In the genomic region with DNA sequence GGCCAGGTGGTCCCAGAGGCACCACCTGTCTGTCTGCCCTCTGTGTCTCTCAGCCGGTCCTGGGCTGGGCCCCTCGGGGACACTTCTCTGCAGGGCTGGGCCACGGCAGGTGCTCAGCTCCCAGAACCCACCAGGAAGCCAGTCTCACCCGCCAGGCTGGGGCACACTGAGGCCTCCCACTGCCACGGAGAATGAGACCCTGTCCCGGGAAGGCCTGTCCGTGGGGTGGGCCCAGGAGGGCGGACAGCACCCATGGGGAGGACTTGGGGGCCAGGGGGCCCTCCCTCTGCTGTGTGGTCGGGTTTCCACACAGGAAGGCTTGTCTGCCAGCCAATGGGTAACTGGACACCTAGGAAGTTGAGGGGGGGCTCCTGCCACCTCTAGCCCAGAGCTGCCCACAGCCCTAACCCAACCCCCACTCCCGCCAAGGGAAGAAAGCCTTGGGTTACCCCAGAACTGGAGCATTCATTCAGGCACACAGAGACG, we compare ENCODE assay signal across 11 cellular contexts. TPM values are rescaled to one million over a fixed set of nuclear protein-coding genes. Genes with fewer than 3 reads are reported as not detected.
DNase-seq lines count a peak whose midpoint lies in the region; ATAC-seq, FAIRE-seq and TF ChIP-seq lines count a peak whose summit lies in the region.
"Had no signal": no experiment of that assay in that cellular context is flagged by ENCODE, and none has a peak within 500 bp of the region (broad histone marks: within the 10 kb centered on the region; RNA-seq: fewer than 3 reads in every experiment).

No MANE protein-coding gene starts in this region.

- H3K27me3 ChIP-seq in GM06990 (replicated peaks; ENCODE audit: control insufficient read depth, insufficient read depth, low read length) (no peaks in the 10 kb centered on the region; the same call in 1 of the 2 replicates), Karpas-422 (ENCODE audit: low read length) (no peaks in the 10 kb centered on the region), K562 (ENCODE audit: control insufficient read depth in 2 of 2, insufficient read depth in 2 of 2, low read length in 2 of 2) (no peaks in the 10 kb centered on the region), rectal smooth muscle tissue (ENCODE audit: control insufficient read depth, insufficient read depth, low read length) (peaks cover 19% of the 10 kb centered on the region), PC-3 (ENCODE audit: low read length) (no peaks in the 10 kb centered on the region)

- BruUV-seq in K562 (replicated peaks; lab: Mats Ljungman, UMichigan) (no TSS peak), PC-3 (replicated peaks; lab: Mats Ljungman, UMichigan) (no TSS peak)

- WGBS in K562 (ENCODE audit: insufficient coverage, low coverage, missing lambda C conversion rate) = 47% methylated on average over 5 of the region's 11 CpGs

- no peak for FAIRE-seq in K562 (lab: Jason Lieb, UNC)
- FAIRE-seq: colon had no signal

- H3K36me3 ChIP-seq in GM06990 (ENCODE audit: control insufficient read depth, insufficient read depth, low read length) (peaks cover under 1% of the 10 kb centered on the region), Karpas-422 (ENCODE audit: insufficient read depth, low read length) (peaks cover 4% of the 10 kb centered on the region), K562 (ENCODE audit: control insufficient read depth, insufficient read depth, low read length) (peaks cover 8% of the 10 kb centered on the region; the same call in 1 of the 3 replicates), rectal smooth muscle tissue (ENCODE audit: control insufficient read depth, insufficient read depth, low read length) (no peaks in the 10 kb centered on the region), PC-3 (ENCODE audit: low read depth, low read length) (peaks cover 4% of the 10 kb centered on the region)

- CTCF ChIA-PET in K562 (lab: Yijun Ruan, JAX; ENCODE audit: low intra/inter-chr PET ratio) = interaction anchor here (0.8 to 1.6 kb wide), 4 partner anchors 19 to 190 kb away, joined by 3 to 7 read pairs (median 4); a partner anchor contains a TSS
- CTCF ChIA-PET in PC-3 (lab: Charles Lee) = interaction anchor here (0.5 to 1.0 kb wide), 5 partner anchors 10 to 166 kb away, joined by 3 to 8 read pairs (median 4); a partner anchor contains a TSS

- H3K4me1 ChIP-seq in Karpas-422 (ENCODE audit: low read length) = peaks cover 55% of the 10 kb centered on the region
- H3K4me1 ChIP-seq in K562 (replicated peaks in 1 of 2; ENCODE audit: control insufficient read depth in 2 of 2, insufficient read depth in 2 of 2, low read length in 2 of 2) = peaks cover 16 to 91% of the 10 kb centered on the region in 2 experiments
- H3K4me1 ChIP-seq in rectal smooth muscle tissue (ENCODE audit: control insufficient read depth, insufficient read depth, low read length) = peaks cover 11% of the 10 kb centered on the region
- peaks cover 22% of the 10 kb centered on the region for H3K4me1 ChIP-seq in PC-3 (ENCODE audit: insufficient read depth, low read length)

- H3K4me3 ChIP-seq in GM06990 (replicated peaks; ENCODE audit: low read depth, low read length) (peak overlapping the region; percentile 31; the same call in 1 of the 2 replicates), Karpas-422 (ENCODE audit: low read length) (peak overlapping the region; percentile 30; the same call in 1 of the 2 replicates), K562 (no peak overlapping the region), rectal smooth muscle tissue (ENCODE audit: low read length) (peak overlapping the region; percentile 41), PC-3 (ENCODE audit: low read length) (no peak overlapping the region)
- H3K4me3 ChIP-seq: PC-9 had no signal

- H3K79me2 ChIP-seq in Karpas-422 (ENCODE audit: low read length) (0 out of 2 replicates have a peak, but pooled peaks cover 4% of the 10 kb centered on the region), K562 (ENCODE audit: control insufficient read depth, insufficient read depth, low read length) (peaks cover 35% of the 10 kb centered on the region), PC-3 (ENCODE audit: low read length) (peaks cover 30% of the 10 kb centered on the region)

- no peak for ATAC-seq in K562
- no peak for ATAC-seq in PC-3
- no peak for ATAC-seq in activated CD4-positive, CD25-positive, alpha-beta regulatory T cell treated with anti-CD3 and anti-CD28 coated beads, Interleukin-2, amount 50 U/mL, for 24 hours

- H3K9me3 ChIP-seq in Karpas-422 (ENCODE audit: low read length) (no peaks in the 10 kb centered on the region), K562 (replicated peaks; ENCODE audit: control insufficient read depth, insufficient read depth, low read depth, low read length) (no peaks in the 10 kb centered on the region), PC-3 (ENCODE audit: low read length) (no peaks in the 10 kb centered on the region)
- H3K9me3 ChIP-seq: gastroesophageal sphincter had no signal

- TF ChIP-seq CTCF in GM06990 (IDR thresholded peaks at IDR 0.05; ENCODE audit: insufficient read depth, low read length, poor library complexity, severe bottlenecking) = no peak
- no peak for TF ChIP-seq CTCF in K562 (IDR thresholded peaks at IDR 0.05 in 2 of 3, conservative IDR thresholded peaks at IDR 0.05 in 1 of 3; ENCODE audit: insufficient read depth in 2 of 3, low read depth in 1 of 3, low read length in 3 of 3)
- TF ChIP-seq CTCF in PC-3 (conservative IDR thresholded peaks at IDR 0.05; ENCODE audit: low read depth, low read length) = no peak

- no peak for DNase-seq in GM06990 (ENCODE audit: extremely low read depth, insufficient read length)
- DNase-seq in Karpas-422 = no peak
- DNase-seq in K562 (ENCODE audit: extremely low read depth in 1 of 4, low spot score in 3 of 4) = no peak
- no peak for DNase-seq in 8988T
- DNase-seq in PC-3 = no peak

- H3K9me1 ChIP-seq in K562 (ENCODE audit: control insufficient read depth, insufficient read depth, low read length) = peaks cover 5% of the 10 kb centered on the region

- no peak for TF ChIP-seq EP300 in K562 (IDR thresholded peaks at IDR 0.05; ENCODE audit: low read length)

- H3K9ac ChIP-seq in Karpas-422 (ENCODE audit: low read length) (peak overlapping the region; percentile 36), K562 (ENCODE audit: insufficient read depth in 1 of 2, low read depth in 2 of 2, low read length in 2 of 2) (peak overlapping the region; percentile 10 to 88; a peak in 3 of 4 replicates), rectal smooth muscle tissue (ENCODE audit: low read length) (no peak overlapping the region), PC-3 (ENCODE audit: low read length) (no peak overlapping the region)

- POLR2A ChIA-PET in K562 (lab: Yijun Ruan, JAX) (interaction anchor here (0.6 to 1.3 kb wide), 6 partner anchors 41 to 232 kb away, joined by 3 to 5 read pairs (median 4); a partner anchor contains a TSS), PC-3 (lab: Charles Lee; ENCODE audit: unreplicated experiment) (no interaction called here)

- H3K27ac ChIP-seq in Karpas-422 (ENCODE audit: low read length) (no peak overlapping the region), K562 (ENCODE audit: extremely low read depth, low read depth, low read length) (no peak overlapping the region; the same call in 2 of the 3 replicates), rectal smooth muscle tissue (ENCODE audit: low read depth, low read length) (no peak overlapping the region), PC-3 (ENCODE audit: low read length) (no peak overlapping the region)
- H3K27ac ChIP-seq: PC-9 had no signal

- intact Hi-C loops in K562 (cut with micrococcal nuclease) = no loop called here
- intact Hi-C loops in PC-3 (cut with micrococcal nuclease) = no loop called here

- H2AFZ ChIP-seq in Karpas-422 (ENCODE audit: low read length) (no peak overlapping the region), K562 (ENCODE audit: low read depth, low read length) (no peak overlapping the region), PC-3 (ENCODE audit: low read length) (no peak overlapping the region)
- H2AFZ ChIP-seq: PC-9 had no signal

- peak overlapping the region; percentile 52 for H3K4me2 ChIP-seq in Karpas-422 (ENCODE audit: low read depth, low read length, poor library complexity, severe bottlenecking)
- H3K4me2 ChIP-seq in K562 (ENCODE audit: insufficient read depth, low read length) = no peak overlapping the region; the same call in 1 of the 2 replicates
- H3K4me2 ChIP-seq in PC-3 (ENCODE audit: low read length) = no peak overlapping the region

- no peaks in the 10 kb centered on the region for H3K9me2 ChIP-seq in Karpas-422 (replicated peaks; ENCODE audit: insufficient read depth, low read length)
- H3K9me2 ChIP-seq in PC-3 (replicated peaks; ENCODE audit: low read length) = no peaks in the 10 kb centered on the region

- in situ Hi-C loops in K562 (cut with MboI) = loop anchor here (25.0 kb wide), 1 partner anchor 450 kb away; a partner anchor contains a TSS

- TF ChIP-seq RAD21 in K562 (CRISPR knock-in tag; conservative IDR thresholded peaks at IDR 0.05 in 1 of 2, IDR thresholded peaks at IDR 0.05 in 1 of 2) = no peak

- TF ChIP-seq POLR2A in K562 (conservative IDR thresholded peaks at IDR 0.05) = no peak

- no peaks in the 10 kb centered on the region for H3F3A ChIP-seq in PC-3 (ENCODE audit: low read length, unreplicated experiment)

- H4K20me1 ChIP-seq in Karpas-422 (ENCODE audit: insufficient read depth, low read depth, low read length) = peaks cover 40% of the 10 kb centered on the region
- peaks cover 5% of the 10 kb centered on the region for H4K20me1 ChIP-seq in K562 (replicated peaks; ENCODE audit: control insufficient read depth, insufficient read depth, low read length)
- H4K20me1 ChIP-seq in PC-3 (ENCODE audit: low read length) = peaks cover 4% of the 10 kb centered on the region

RNA-seq across cellular contexts. Expression of a gene that starts 4.1 kb away (rescaled TPM):
- 97.1 and 152 TPM in 2 replicates for total RNA-seq in Karpas-422 (2014; rRNA removed; shearing (Covaris generic); ENCODE audit: low replicate concordance)
- 122 and 317 TPM in 2 replicates for total RNA-seq in K562 (2011; cell fraction: chromatin; rRNA removed; ENCODE audit: low replicate concordance)
- 269 and 300 TPM in 2 replicates for total RNA-seq in K562 (2011; cell fraction: nucleolus; rRNA removed)
- 142 and 195 TPM in 2 replicates for total RNA-seq in K562 (2011; cell fraction: nucleoplasm; rRNA removed)
- total RNA-seq in K562 (2014; rRNA removed) (264 and 325 TPM in 2 replicates), K562 (2014; rRNA removed; fragmentation: Illumina TruSeq; extraction: Trizol) (86.3 and 117 TPM in 2 replicates), K562 (2015; rRNA removed; fragmentation: Illumina TruSeq; extraction: Trizol) (287 and 291 TPM in 2 replicates), K562 (2021) (425 and 437 TPM in 2 replicates), PC-3 (2014; rRNA removed) (424 and 599 TPM in 2 replicates)
- polyA plus RNA-seq in K562 (2011; rRNA removed) (268 and 271 TPM in 2 replicates), K562 (2014; fragmentation: Illumina TruSeq; extraction: Trizol) (393 and 490 TPM in 2 replicates), K562 (2014; fragmentation: Nextera tagmentation; extraction: Ambion mirVana) (10 to 100 TPM; 24.1 to 51.3 TPM), K562 (2014; rRNA removed) (426 and 443 TPM in 2 replicates)
- polyA plus RNA-seq in K562 (2011; cell fraction: cytosol; rRNA removed) = 337 and 660 TPM in 2 replicates
- 333 and 371 TPM in 2 replicates for polyA plus RNA-seq in K562 (2011; cell fraction: nucleus; rRNA removed)
- 429 and 432 TPM in 2 replicates for polyA plus RNA-seq in K562 (2012)
- 130 and 204 TPM in 2 replicates for polyA minus RNA-seq in K562 (2011; rRNA and poly(A)+ RNA removed)
- polyA minus RNA-seq in K562 (2011; cell fraction: cytosol; rRNA and poly(A)+ RNA removed) = 222 and 247 TPM in 2 replicates
- polyA minus RNA-seq in K562 (2011; cell fraction: nucleus; rRNA and poly(A)+ RNA removed) = 108 and 161 TPM in 2 replicates

RNA-seq across cellular contexts. Expression of a gene that starts 6.3 kb away (rescaled TPM):
- not detected in 2 replicates for total RNA-seq in Karpas-422 (2014; rRNA removed; shearing (Covaris generic); ENCODE audit: low replicate concordance)
- not detected in 2 replicates for total RNA-seq in K562 (2011; cell fraction: chromatin; rRNA removed; ENCODE audit: low replicate concordance)
- not detected in 2 replicates for total RNA-seq in K562 (2011; cell fraction: nucleolus; rRNA removed)
- not detected in 2 replicates for total RNA-seq in K562 (2011; cell fraction: nucleoplasm; rRNA removed)
- not detected in 2 replicates for total RNA-seq in K562 (2014; rRNA removed)
- total RNA-seq in K562 (2014; rRNA removed; fragmentation: Illumina TruSeq; extraction: Trizol) = not detected in 2 replicates
- total RNA-seq in K562 (2015; rRNA removed; fragmentation: Illumina TruSeq; extraction: Trizol) = not detected in 2 replicates
- not detected in 2 replicates for total RNA-seq in K562 (2021)
- polyA plus RNA-seq in K562 (2011; rRNA removed) = not detected in 2 replicates
- polyA plus RNA-seq in K562 (2011; cell fraction: cytosol; rRNA removed) = 0.03 TPM in 1 of 2 replicates, not detected in the other
- not detected in 2 replicates for polyA plus RNA-seq in K562 (2011; cell fraction: nucleus; rRNA removed)
- polyA plus RNA-seq in K562 (2012) = 0.09 and 0.21 TPM in 2 replicates
- not detected in 2 replicates for polyA plus RNA-seq in K562 (2014; fragmentation: Illumina TruSeq; extraction: Trizol)
- polyA plus RNA-seq in K562 (2014; fragmentation: Nextera tagmentation; extraction: Ambion mirVana) = not detected
- polyA plus RNA-seq in K562 (2014; rRNA removed) = not detected in 2 replicates
- not detected in 2 replicates for polyA minus RNA-seq in K562 (2011; rRNA and poly(A)+ RNA removed)
- polyA minus RNA-seq in K562 (2011; cell fraction: cytosol; rRNA and poly(A)+ RNA removed) = not detected in 2 replicates
- polyA minus RNA-seq in K562 (2011; cell fraction: nucleus; rRNA and poly(A)+ RNA removed) = not detected in 2 replicates
- 1.0 and 1.5 TPM in 2 replicates for total RNA-seq in PC-3 (2014; rRNA removed)
- total RNA-seq: Daoy, gastroesophageal sphincter had no signal

RNA-seq across cellular contexts. Expression of a gene that starts 9.7 kb away (rescaled TPM):
- 0.37 TPM in 1 of 2 replicates, not detected in the other for total RNA-seq in Karpas-422 (2014; rRNA removed; shearing (Covaris generic); ENCODE audit: low replicate concordance)
- total RNA-seq in K562 (2011; cell fraction: chromatin; rRNA removed; ENCODE audit: low replicate concordance) = 0.25 TPM in 1 of 2 replicates, not detected in the other
- 0.17 and 0.26 TPM in 2 replicates for total RNA-seq in K562 (2011; cell fraction: nucleolus; rRNA removed)
- not detected in 2 replicates for total RNA-seq in K562 (2011; cell fraction: nucleoplasm; rRNA removed)
- 0.16 TPM in 1 of 2 replicates, not detected in the other for total RNA-seq in K562 (2014; rRNA removed)
- total RNA-seq in K562 (2014; rRNA removed; fragmentation: Illumina TruSeq; extraction: Trizol) = not detected in 2 replicates
- total RNA-seq in K562 (2015; rRNA removed; fragmentation: Illumina TruSeq; extraction: Trizol) = not detected in 2 replicates
- total RNA-seq in K562 (2021) = not detected in 2 replicates
- polyA plus RNA-seq in K562 (2011; rRNA removed) = 0.04 TPM in 1 of 2 replicates, not detected in the other
- polyA plus RNA-seq in K562 (2011; cell fraction: cytosol; rRNA removed) = 0.18 TPM in 1 of 2 replicates, not detected in the other
- 0.10 and 0.16 TPM in 2 replicates for polyA plus RNA-seq in K562 (2011; cell fraction: nucleus; rRNA removed)
- 0.25 and 0.58 TPM in 2 replicates for polyA plus RNA-seq in K562 (2012)
- polyA plus RNA-seq in K562 (2014; fragmentation: Illumina TruSeq; extraction: Trizol) = not detected in 2 replicates
- polyA plus RNA-seq in K562 (2014; fragmentation: Nextera tagmentation; extraction: Ambion mirVana) = not detected
- not detected in 2 replicates for polyA plus RNA-seq in K562 (2014; rRNA removed)
- polyA minus RNA-seq in K562 (2011; rRNA and poly(A)+ RNA removed) = not detected in 2 replicates
- not detected in 2 replicates for polyA minus RNA-seq in K562 (2011; cell fraction: cytosol; rRNA and poly(A)+ RNA removed)
- polyA minus RNA-seq in K562 (2011; cell fraction: nucleus; rRNA and poly(A)+ RNA removed) = not detected in 2 replicates
- 1.2 and 1.7 TPM in 2 replicates for total RNA-seq in PC-3 (2014; rRNA removed)
- total RNA-seq: Daoy had no signal

RNA-seq across cellular contexts. Expression of a gene that starts 12.0 kb away (rescaled TPM):
- total RNA-seq in Karpas-422 (2014; rRNA removed; shearing (Covaris generic); ENCODE audit: low replicate concordance) = 0.75 and 1.2 TPM in 2 replicates
- total RNA-seq in K562 (2011; cell fraction: chromatin; rRNA removed; ENCODE audit: low replicate concordance) = 1.2 TPM in 1 of 2 replicates, not detected in the other
- 0.92 and 1.2 TPM in 2 replicates for total RNA-seq in K562 (2011; cell fraction: nucleolus; rRNA removed)
- total RNA-seq in K562 (2011; cell fraction: nucleoplasm; rRNA removed) = 0.46 and 0.51 TPM in 2 replicates
- 0.41 and 0.73 TPM in 2 replicates for total RNA-seq in K562 (2014; rRNA removed)
- not detected in 2 replicates for total RNA-seq in K562 (2014; rRNA removed; fragmentation: Illumina TruSeq; extraction: Trizol)
- 0.22 and 0.60 TPM in 2 replicates for total RNA-seq in K562 (2015; rRNA removed; fragmentation: Illumina TruSeq; extraction: Trizol)
- total RNA-seq in K562 (2021) = 0.22 and 0.60 TPM in 2 replicates
- 0.24 and 0.91 TPM in 2 replicates for polyA plus RNA-seq in K562 (2011; rRNA removed)
- polyA plus RNA-seq in K562 (2011; cell fraction: cytosol; rRNA removed) = 0.66 and 2.3 TPM in 2 replicates
- 0.42 and 0.61 TPM in 2 replicates for polyA plus RNA-seq in K562 (2011; cell fraction: nucleus; rRNA removed)
- polyA plus RNA-seq in K562 (2012) = 0.47 and 1.4 TPM in 2 replicates
- 0.32 TPM in 1 of 2 replicates, not detected in the other for polyA plus RNA-seq in K562 (2014; fragmentation: Illumina TruSeq; extraction: Trizol)
- under 1 TPM in 1 of 2 experiments, not detected in 1; 0.04 TPM for polyA plus RNA-seq in K562 (2014; fragmentation: Nextera tagmentation; extraction: Ambion mirVana)
- 0.15 and 1.4 TPM in 2 replicates for polyA plus RNA-seq in K562 (2014; rRNA removed)
- 0.32 TPM in 1 of 2 replicates, not detected in the other for polyA minus RNA-seq in K562 (2011; rRNA and poly(A)+ RNA removed)
- polyA minus RNA-seq in K562 (2011; cell fraction: cytosol; rRNA and poly(A)+ RNA removed) = not detected in 2 replicates
- 0.54 and 0.56 TPM in 2 replicates for polyA minus RNA-seq in K562 (2011; cell fraction: nucleus; rRNA and poly(A)+ RNA removed)
- 0.29 and 1.3 TPM in 2 replicates for total RNA-seq in PC-3 (2014; rRNA removed)

RNA-seq across cellular contexts. Expression of a gene that starts 14.1 kb away (rescaled TPM):
- total RNA-seq in Karpas-422 (2014; rRNA removed; shearing (Covaris generic); ENCODE audit: low replicate concordance) = 0.61 and 0.86 TPM in 2 replicates
- not detected in 2 replicates for total RNA-seq in K562 (2011; cell fraction: chromatin; rRNA removed; ENCODE audit: low replicate concordance)
- not detected in 2 replicates for total RNA-seq in K562 (2011; cell fraction: nucleolus; rRNA removed)
- not detected in 2 replicates for total RNA-seq in K562 (2011; cell fraction: nucleoplasm; rRNA removed)
- total RNA-seq in K562 (2014; rRNA removed) (not detected in 2 replicates), K562 (2014; rRNA removed; fragmentation: Illumina TruSeq; extraction: Trizol) (not detected in 2 replicates), K562 (2015; rRNA removed; fragmentation: Illumina TruSeq; extraction: Trizol) (not detected in 2 replicates), K562 (2021) (not detected in 2 replicates), PC-3 (2014; rRNA removed) (not detected in 2 replicates)
- polyA plus RNA-seq in K562 (2011; rRNA removed) (not detected in 2 replicates), K562 (2014; fragmentation: Illumina TruSeq; extraction: Trizol) (not detected in 2 replicates), K562 (2014; fragmentation: Nextera tagmentation; extraction: Ambion mirVana) (not detected), K562 (2014; rRNA removed) (not detected in 2 replicates)
- not detected in 2 replicates for polyA plus RNA-seq in K562 (2011; cell fraction: cytosol; rRNA removed)
- not detected in 2 replicates for polyA plus RNA-seq in K562 (2011; cell fraction: nucleus; rRNA removed)
- 1.4 TPM in 2 replicates for polyA plus RNA-seq in K562 (2012)
- polyA minus RNA-seq in K562 (2011; rRNA and poly(A)+ RNA removed) = not detected in 2 replicates
- not detected in 2 replicates for polyA minus RNA-seq in K562 (2011; cell fraction: cytosol; rRNA and poly(A)+ RNA removed)
- polyA minus RNA-seq in K562 (2011; cell fraction: nucleus; rRNA and poly(A)+ RNA removed) = 0.44 TPM in 1 of 2 replicates, not detected in the other
- total RNA-seq: Daoy, gastroesophageal sphincter had no signal

Comparison
In these comparisons a context has a peak if more than half of its experiments do, and no peak if none do; other contexts are left out.
1. H3K4me3 ChIP-seq: peak in GM06990 (single experiment), Karpas-422 (single experiment) and rectal smooth muscle tissue (single experiment); none in K562 (single experiment) and PC-3 (single experiment).
2. H3K9ac ChIP-seq: peak in Karpas-422 (single experiment) and K562 (2 of 2); none in rectal smooth muscle tissue (single experiment) and PC-3 (single experiment).